In genomic region chr3:11643212-11644087, GRCh38 we compare ENCODE assay signal across 1 cellular context.
A peak's percentile ranks its signal among the peaks of the same experiment; 100 is the strongest.
TF ChIP-seq lines count a peak whose summit lies in the region.

A gene with protein sequence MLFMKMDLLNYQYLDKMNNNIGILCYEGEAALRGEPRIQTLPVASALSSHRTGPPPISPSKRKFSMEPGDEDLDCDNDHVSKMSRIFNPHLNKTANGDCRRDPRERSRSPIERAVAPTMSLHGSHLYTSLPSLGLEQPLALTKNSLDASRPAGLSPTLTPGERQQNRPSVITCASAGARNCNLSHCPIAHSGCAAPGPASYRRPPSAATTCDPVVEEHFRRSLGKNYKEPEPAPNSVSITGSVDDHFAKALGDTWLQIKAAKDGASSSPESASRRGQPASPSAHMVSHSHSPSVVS (minus strand): TSS chr3:11643915. CDS start chr3:11643518, 397 bp downstream.

TF ChIP-seq in K562, 482 proteins besides CTCF, POLR2A, EP300 and RAD21 (continued from another document and continues in another):
- TF ChIP-seq CREB3 (tag; conservative IDR thresholded peaks at IDR 0.05; ENCODE audit: low read depth) (no peak), RBM14 (IDR thresholded peaks at IDR 0.05; ENCODE audit: borderline replicate concordance, insufficient read depth, low read depth, low read length) (no peak), PATZ1 (CRISPR knock-in tag; IDR thresholded peaks at IDR 0.05; ENCODE audit: borderline replicate concordance) (no peak), MEIS2 (IDR thresholded peaks at IDR 0.05; ENCODE audit: partially characterized antibody) (peak; percentile 38), FUS (optimal IDR thresholded peaks at IDR 0.05; ENCODE audit: low read depth, low read length) (no peak), MAZ (CRISPR knock-in tag; conservative IDR thresholded peaks at IDR 0.05 in 1 of 2, IDR thresholded peaks at IDR 0.05 in 1 of 2) (peak; percentile 26 to 38; a peak in 2 of 4 replicates), ZNF561 (CRISPR knock-in tag; conservative IDR thresholded peaks at IDR 0.05) (no peak), ZNF143 (CRISPR knock-in tag; IDR thresholded peaks at IDR 0.05) (no peak), CBFB (CRISPR knock-in tag; IDR thresholded peaks at IDR 0.05) (no peak), SMARCC2 (IDR thresholded peaks at IDR 0.05; ENCODE audit: low read depth) (no peak; the same call in 1 of the 2 replicates), MYNN (IDR thresholded peaks at IDR 0.05) (peak; percentile 69), MYNN (CRISPR knock-in tag; IDR thresholded peaks at IDR 0.05) (no peak), POLR2AphosphoS2 (IDR thresholded peaks at IDR 0.05; ENCODE audit: low read length) (no peak), MGA (IDR thresholded peaks at IDR 0.05) (peak; percentile 67; the same call in 1 of the 2 replicates), CXXC5 (CRISPR knock-in tag; IDR thresholded peaks at IDR 0.05) (peak; percentile 51), PPARD (CRISPR knock-in tag; IDR thresholded peaks at IDR 0.05) (no peak), IFI16 (CRISPR knock-in tag; IDR thresholded peaks at IDR 0.05) (no peak), HDAC1 (IDR thresholded peaks at IDR 0.05) (peak in 1 of 2 experiments; percentile 39; a peak in 2 of 4 replicates), POLR3G (IDR thresholded peaks at IDR 0.05; ENCODE audit: extremely low read depth, insufficient read length, insufficient replicate concordance) (no peak)
- TF ChIP-seq, protein P1, sequence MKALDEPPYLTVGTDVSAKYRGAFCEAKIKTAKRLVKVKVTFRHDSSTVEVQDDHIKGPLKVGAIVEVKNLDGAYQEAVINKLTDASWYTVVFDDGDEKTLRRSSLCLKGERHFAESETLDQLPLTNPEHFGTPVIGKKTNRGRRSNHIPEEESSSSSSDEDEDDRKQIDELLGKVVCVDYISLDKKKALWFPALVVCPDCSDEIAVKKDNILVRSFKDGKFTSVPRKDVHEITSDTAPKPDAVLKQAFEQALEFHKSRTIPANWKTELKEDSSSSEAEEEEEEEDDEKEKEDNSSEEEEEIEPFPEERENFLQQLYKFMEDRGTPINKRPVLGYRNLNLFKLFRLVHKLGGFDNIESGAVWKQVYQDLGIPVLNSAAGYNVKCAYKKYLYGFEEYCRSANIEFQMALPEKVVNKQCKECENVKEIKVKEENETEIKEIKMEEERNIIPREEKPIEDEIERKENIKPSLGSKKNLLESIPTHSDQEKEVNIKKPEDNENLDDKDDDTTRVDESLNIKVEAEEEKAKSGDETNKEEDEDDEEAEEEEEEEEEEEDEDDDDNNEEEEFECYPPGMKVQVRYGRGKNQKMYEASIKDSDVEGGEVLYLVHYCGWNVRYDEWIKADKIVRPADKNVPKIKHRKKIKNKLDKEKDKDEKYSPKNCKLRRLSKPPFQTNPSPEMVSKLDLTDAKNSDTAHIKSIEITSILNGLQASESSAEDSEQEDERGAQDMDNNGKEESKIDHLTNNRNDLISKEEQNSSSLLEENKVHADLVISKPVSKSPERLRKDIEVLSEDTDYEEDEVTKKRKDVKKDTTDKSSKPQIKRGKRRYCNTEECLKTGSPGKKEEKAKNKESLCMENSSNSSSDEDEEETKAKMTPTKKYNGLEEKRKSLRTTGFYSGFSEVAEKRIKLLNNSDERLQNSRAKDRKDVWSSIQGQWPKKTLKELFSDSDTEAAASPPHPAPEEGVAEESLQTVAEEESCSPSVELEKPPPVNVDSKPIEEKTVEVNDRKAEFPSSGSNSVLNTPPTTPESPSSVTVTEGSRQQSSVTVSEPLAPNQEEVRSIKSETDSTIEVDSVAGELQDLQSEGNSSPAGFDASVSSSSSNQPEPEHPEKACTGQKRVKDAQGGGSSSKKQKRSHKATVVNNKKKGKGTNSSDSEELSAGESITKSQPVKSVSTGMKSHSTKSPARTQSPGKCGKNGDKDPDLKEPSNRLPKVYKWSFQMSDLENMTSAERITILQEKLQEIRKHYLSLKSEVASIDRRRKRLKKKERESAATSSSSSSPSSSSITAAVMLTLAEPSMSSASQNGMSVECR (CRISPR knock-in tag; IDR thresholded peaks at IDR 0.05): 0 out of 2 replicates have a peak, but pooled peaks have one; percentile 2
- TF ChIP-seq, protein P2, sequence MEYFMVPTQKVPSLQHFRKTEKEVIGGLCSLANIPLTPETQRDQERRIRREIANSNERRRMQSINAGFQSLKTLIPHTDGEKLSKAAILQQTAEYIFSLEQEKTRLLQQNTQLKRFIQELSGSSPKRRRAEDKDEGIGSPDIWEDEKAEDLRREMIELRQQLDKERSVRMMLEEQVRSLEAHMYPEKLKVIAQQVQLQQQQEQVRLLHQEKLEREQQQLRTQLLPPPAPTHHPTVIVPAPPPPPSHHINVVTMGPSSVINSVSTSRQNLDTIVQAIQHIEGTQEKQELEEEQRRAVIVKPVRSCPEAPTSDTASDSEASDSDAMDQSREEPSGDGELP (CRISPR knock-in tag; IDR thresholded peaks at IDR 0.05; ENCODE audit: borderline replicate concordance): no peak; the same call in 1 of the 2 replicates
- TF ChIP-seq, protein P3, sequence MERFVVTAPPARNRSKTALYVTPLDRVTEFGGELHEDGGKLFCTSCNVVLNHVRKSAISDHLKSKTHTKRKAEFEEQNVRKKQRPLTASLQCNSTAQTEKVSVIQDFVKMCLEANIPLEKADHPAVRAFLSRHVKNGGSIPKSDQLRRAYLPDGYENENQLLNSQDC (CRISPR knock-in tag; IDR thresholded peaks at IDR 0.05): no peak
- TF ChIP-seq, protein P4, sequence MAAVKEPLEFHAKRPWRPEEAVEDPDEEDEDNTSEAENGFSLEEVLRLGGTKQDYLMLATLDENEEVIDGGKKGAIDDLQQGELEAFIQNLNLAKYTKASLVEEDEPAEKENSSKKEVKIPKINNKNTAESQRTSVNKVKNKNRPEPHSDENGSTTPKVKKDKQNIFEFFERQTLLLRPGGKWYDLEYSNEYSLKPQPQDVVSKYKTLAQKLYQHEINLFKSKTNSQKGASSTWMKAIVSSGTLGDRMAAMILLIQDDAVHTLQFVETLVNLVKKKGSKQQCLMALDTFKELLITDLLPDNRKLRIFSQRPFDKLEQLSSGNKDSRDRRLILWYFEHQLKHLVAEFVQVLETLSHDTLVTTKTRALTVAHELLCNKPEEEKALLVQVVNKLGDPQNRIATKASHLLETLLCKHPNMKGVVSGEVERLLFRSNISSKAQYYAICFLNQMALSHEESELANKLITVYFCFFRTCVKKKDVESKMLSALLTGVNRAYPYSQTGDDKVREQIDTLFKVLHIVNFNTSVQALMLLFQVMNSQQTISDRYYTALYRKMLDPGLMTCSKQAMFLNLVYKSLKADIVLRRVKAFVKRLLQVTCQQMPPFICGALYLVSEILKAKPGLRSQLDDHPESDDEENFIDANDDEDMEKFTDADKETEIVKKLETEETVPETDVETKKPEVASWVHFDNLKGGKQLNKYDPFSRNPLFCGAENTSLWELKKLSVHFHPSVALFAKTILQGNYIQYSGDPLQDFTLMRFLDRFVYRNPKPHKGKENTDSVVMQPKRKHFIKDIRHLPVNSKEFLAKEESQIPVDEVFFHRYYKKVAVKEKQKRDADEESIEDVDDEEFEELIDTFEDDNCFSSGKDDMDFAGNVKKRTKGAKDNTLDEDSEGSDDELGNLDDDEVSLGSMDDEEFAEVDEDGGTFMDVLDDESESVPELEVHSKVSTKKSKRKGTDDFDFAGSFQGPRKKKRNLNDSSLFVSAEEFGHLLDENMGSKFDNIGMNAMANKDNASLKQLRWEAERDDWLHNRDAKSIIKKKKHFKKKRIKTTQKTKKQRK (IDR thresholded peaks at IDR 0.05; ENCODE audit: borderline replicate concordance, low read depth, low read length): no peak
- TF ChIP-seq, protein P5, sequence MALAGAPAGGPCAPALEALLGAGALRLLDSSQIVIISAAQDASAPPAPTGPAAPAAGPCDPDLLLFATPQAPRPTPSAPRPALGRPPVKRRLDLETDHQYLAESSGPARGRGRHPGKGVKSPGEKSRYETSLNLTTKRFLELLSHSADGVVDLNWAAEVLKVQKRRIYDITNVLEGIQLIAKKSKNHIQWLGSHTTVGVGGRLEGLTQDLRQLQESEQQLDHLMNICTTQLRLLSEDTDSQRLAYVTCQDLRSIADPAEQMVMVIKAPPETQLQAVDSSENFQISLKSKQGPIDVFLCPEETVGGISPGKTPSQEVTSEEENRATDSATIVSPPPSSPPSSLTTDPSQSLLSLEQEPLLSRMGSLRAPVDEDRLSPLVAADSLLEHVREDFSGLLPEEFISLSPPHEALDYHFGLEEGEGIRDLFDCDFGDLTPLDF (CRISPR knock-in tag; IDR thresholded peaks at IDR 0.05): no peak
